14 cellular contexts compared by ENCODE assay signal in genomic region chr4:30821891-30822612, GRCh38.
DNase-seq lines count a peak whose midpoint lies in the region; ATAC-seq and TF ChIP-seq lines count a peak whose summit lies in the region.
"Had no signal": no experiment of that assay in that cellular context is flagged by ENCODE, and none has a peak within 500 bp of the region (broad histone marks: within the 10 kb centered on the region; RNA-seq: fewer than 3 reads in every experiment).

No MANE protein-coding gene starts in this region.

- H3K27ac Mint-ChIP-seq in MCF 10A (ENCODE audit: low read depth, unreplicated experiment), result no peak overlapping the region
- H3K27ac Mint-ChIP-seq: T-helper 17 cell had no signal

- H3K27me3 Mint-ChIP-seq in MCF 10A (ENCODE audit: insufficient read depth, unreplicated experiment), result no peaks in the 10 kb centered on the region
- H3K27me3 Mint-ChIP-seq: T-helper 17 cell had no signal

- intact Hi-C loops in MCF 10A (cut with micrococcal nuclease), result no loop called here
- intact Hi-C loops in breast epithelium (cut with DNase I; ENCODE audit: low total_unique reads), result no loop called here
- intact Hi-C loops in aorta (cut with DNase I), result no loop called here

- H3K79me2 ChIP-seq in smooth muscle cell (ENCODE audit: low read depth), result no peaks in the 10 kb centered on the region

- H3K4me2 ChIP-seq in smooth muscle cell, result peak overlapping the region; percentile 77

- no peak overlapping the region for H3K4me3 ChIP-seq in breast epithelium
- peak overlapping the region; percentile 11 for H3K4me3 ChIP-seq in smooth muscle cell
- H3K4me3 ChIP-seq in aorta (ENCODE audit: low read length in 2 of 2), result no peak overlapping the region
- H3K4me3 ChIP-seq: transverse colon had no signal

- no peaks in the 10 kb centered on the region for H3K9me3 Mint-ChIP-seq in MCF 10A (ENCODE audit: unreplicated experiment)

- no peak overlapping the region for H3K27ac ChIP-seq in breast epithelium
- no peak overlapping the region for H3K27ac ChIP-seq in foreskin keratinocyte
- H3K27ac ChIP-seq in smooth muscle cell (ENCODE audit: low read depth), result peak overlapping the region; percentile 66
- H3K27ac ChIP-seq in aorta (ENCODE audit: low read depth in 1 of 2, low read length in 2 of 2), result no peak overlapping the region
- H3K27ac ChIP-seq: neutrophil, transverse colon had no signal

- H3K4me3 Mint-ChIP-seq in MCF 10A (ENCODE audit: unreplicated experiment), result no peak overlapping the region
- H3K4me3 Mint-ChIP-seq: T-helper 17 cell had no signal

- H4K20me1 ChIP-seq in smooth muscle cell (ENCODE audit: low read depth), result no peaks in the 10 kb centered on the region

- no peaks in the 10 kb centered on the region for H3K36me3 Mint-ChIP-seq in MCF 10A (ENCODE audit: insufficient read depth, unreplicated experiment)

- H3K9me3 ChIP-seq in breast epithelium, result no peaks in the 10 kb centered on the region
- no peaks in the 10 kb centered on the region for H3K9me3 ChIP-seq in smooth muscle cell (replicated peaks; ENCODE audit: low read depth)
- no peaks in the 10 kb centered on the region for H3K9me3 ChIP-seq in aorta (ENCODE audit: control insufficient read depth, low read length)
- H3K9me3 ChIP-seq: neutrophil, transverse colon had no signal

- DNase-seq in MCF 10A (ENCODE audit: unreplicated experiment), result peak; percentile 23
- DNase-seq in breast epithelium (ENCODE audit: low spot score in 2 of 2), result no peak
- peak; percentile 46 for DNase-seq in RKO (ENCODE audit: low spot score)
- DNase-seq in foreskin keratinocyte, result peak in 1 of 2 donors; percentile 56
- DNase-seq in smooth muscle cell (lab: John Stamatoyannopoulos, UW; ENCODE audit: unreplicated experiment), result no peak
- DNase-seq in aorta, result no peak
- DNase-seq in NCI-H82 treated with DMSO at 0.1 percent for 48 hours (lab: John Stamatoyannopoulos, UW; ENCODE audit: unreplicated experiment), result no peak
- DNase-seq: activated effector memory CD4-positive, alpha-beta T cell treated with anti-CD3 and anti-CD28 coated beads, Interleukin-2, amount 50 U/mL, for 16 hours; NCI-H1092; stimulated activated CD4-positive, alpha-beta T cell treated with anti-CD3 and anti-CD28 coated beads, Interleukin-15, amount 100 ng/mL, for 24 hours; T-helper 17 cell; transverse colon had no signal

- H3K9ac ChIP-seq in smooth muscle cell (ENCODE audit: low read depth), result no peak overlapping the region

- POLR2A ChIA-PET in MCF 10A (lab: Yijun Ruan, JAX), result interaction anchor here (0.6 to 0.7 kb wide), 2 partner anchors 8 to 60 kb away, joined by 3 read pairs; no protein-coding TSS in a partner anchor

- WGBS in smooth muscle cell (ENCODE audit: low lambda C conversion rate), result 26% methylated on average over 12 of the region's 12 CpGs
- 77 to 80% methylated on average over 12 of the region's 12 CpGs for WGBS in aorta, 2 donors

- H3K4me1 ChIP-seq in breast epithelium (no peaks in the 10 kb centered on the region), foreskin keratinocyte (no peaks in the 10 kb centered on the region), smooth muscle cell (ENCODE audit: low read depth) (peaks cover 16% of the 10 kb centered on the region), aorta (ENCODE audit: control insufficient read depth in 1 of 2, insufficient read depth in 2 of 2, low read length in 2 of 2) (peaks cover 0 to 5% of the 10 kb centered on the region in 2 donors)
- H3K4me1 ChIP-seq: transverse colon had no signal

- H3K4me1 Mint-ChIP-seq in MCF 10A (ENCODE audit: insufficient read depth, unreplicated experiment), result no peaks in the 10 kb centered on the region
- H3K4me1 Mint-ChIP-seq: T-helper 17 cell had no signal

- H3K27me3 ChIP-seq in breast epithelium, result no peaks in the 10 kb centered on the region
- no peaks in the 10 kb centered on the region for H3K27me3 ChIP-seq in foreskin keratinocyte
- no peaks in the 10 kb centered on the region for H3K27me3 ChIP-seq in smooth muscle cell (ENCODE audit: low read depth)
- H3K27me3 ChIP-seq in aorta (ENCODE audit: control insufficient read depth in 1 of 2, insufficient read depth in 2 of 2, low read length in 1 of 2), result peaks cover 0 to 1% of the 10 kb centered on the region in 2 donors
- H3K27me3 ChIP-seq: neutrophil, transverse colon had no signal

- ATAC-seq in foreskin keratinocyte (peak; percentile 73), HG02884 (IDR thresholded peaks at IDR 0.05; ENCODE audit: unreplicated experiment) (no peak), aorta (ENCODE audit: low FRiP score) (no peak)
- ATAC-seq: T-helper 17 cell had no signal

- no TSS peak for BruUV-seq in MCF 10A (replicated peaks; lab: Mats Ljungman, UMichigan)

- H3K36me3 ChIP-seq in breast epithelium (no peaks in the 10 kb centered on the region), smooth muscle cell (ENCODE audit: low read depth) (no peaks in the 10 kb centered on the region), aorta (ENCODE audit: control insufficient read depth in 1 of 2, insufficient read depth in 2 of 2, low read length in 1 of 2) (no peaks in the 10 kb centered on the region)
- H3K36me3 ChIP-seq: neutrophil, transverse colon had no signal

- peaks cover 6% of the 10 kb centered on the region for H3F3A ChIP-seq in smooth muscle cell (ENCODE audit: low read depth)

- TF ChIP-seq CTCF in MCF 10A (IDR thresholded peaks at IDR 0.05; ENCODE audit: unreplicated experiment), result no peak
- TF ChIP-seq CTCF in breast epithelium (IDR thresholded peaks at IDR 0.05), result no peak
- no peak for TF ChIP-seq CTCF in foreskin keratinocyte (conservative IDR thresholded peaks at IDR 0.05)
- no peak for TF ChIP-seq CTCF in smooth muscle cell (IDR thresholded peaks at IDR 0.05; ENCODE audit: borderline replicate concordance, insufficient read depth, poor library complexity, severe bottlenecking)

- CTCF ChIA-PET in MCF 10A (lab: Yijun Ruan, JAX), result interaction anchor here (0.9 kb wide), 1 partner anchor 75 kb away, joined by 3 read pairs; no protein-coding TSS in a partner anchor

- TF ChIP-seq POLR2A in breast epithelium (IDR thresholded peaks at IDR 0.05), result no peak

- no peak overlapping the region for H2AFZ ChIP-seq in smooth muscle cell (ENCODE audit: low read depth)

Comparison
In these comparisons a context has a peak if more than half of its experiments do, and no peak if none do; other contexts are left out.
1. DNase-seq: peak in MCF 10A (single experiment) and RKO (single experiment); none in breast epithelium (0 of 2), smooth muscle cell (single experiment), aorta (0 of 2) and NCI-H82 treated with DMSO at 0.1 percent for 48 hours (single experiment).